Comparison of ENCODE assay signal across 24 cellular contexts in genomic region chr3:111796566-111796965, GRCh38.
DNase-seq lines count a peak whose midpoint lies in the region; ATAC-seq and TF ChIP-seq lines count a peak whose summit lies in the region.
"Had no signal": no experiment of that assay in that cellular context is flagged by ENCODE, and none has a peak within 500 bp of the region (broad histone marks: within the 10 kb centered on the region; RNA-seq: fewer than 3 reads in every experiment).

No MANE protein-coding gene starts in this region.

- H3K4me1 ChIP-seq in smooth muscle cell (ENCODE audit: low read depth): no peaks in the 10 kb centered on the region
- no peaks in the 10 kb centered on the region for H3K4me1 ChIP-seq in effector memory CD4-positive, alpha-beta T cell (ENCODE audit: control insufficient read depth, insufficient read depth, low read length, poor library complexity, severe bottlenecking)
- H3K4me1 ChIP-seq: BLaER1, Peyer's patch had no signal

- DNase-seq in NCI-H82 (lab: John Stamatoyannopoulos, UW): peak; percentile 91
- peak; percentile 82 for DNase-seq in WERI-Rb-1
- no peak for DNase-seq in smooth muscle cell (lab: John Stamatoyannopoulos, UW; ENCODE audit: unreplicated experiment)
- DNase-seq in CD4-positive, alpha-beta T cell: no peak
- no peak for DNase-seq in effector memory CD4-positive, alpha-beta T cell
- DNase-seq: ACHN; CD4-positive, alpha-beta memory T cell; DND-41; H9; HFFc6; KBM-7; NCI-H1092; NCI-H1436; NCI-H1930; NCI-H2227 treated with DMSO at 0.1 percent for 48 hours; NCI-H510A; NK-92 treated with Interleukin-12 subunit alpha and Interleukin-12 subunit beta, amount 100 ng/mL, for 24 hours; Peyer's patch had no signal

- no peaks in the 10 kb centered on the region for H3K27me3 Mint-ChIP-seq in nephron (ENCODE audit: low read depth)
- H3K27me3 Mint-ChIP-seq in CD4-positive, alpha-beta T cell: no peaks in the 10 kb centered on the region
- H3K27me3 Mint-ChIP-seq: CD4-positive, alpha-beta memory T cell had no signal

- POLR2A ChIA-PET in CD4-positive, alpha-beta T cell (lab: Charles Lee): no interaction called here

- ATAC-seq in HG03442 (IDR thresholded peaks at IDR 0.05; ENCODE audit: unreplicated experiment) (no peak), GM18873 (IDR thresholded peaks at IDR 0.05; ENCODE audit: low FRiP score, unreplicated experiment) (no peak)
- no peak for ATAC-seq in CD4-positive, alpha-beta T cell (ENCODE audit: poor library complexity)
- ATAC-seq: GM12878 had no signal

- CTCF ChIA-PET in CD4-positive, alpha-beta T cell (lab: Charles Lee): no interaction called here

- H3K36me3 Mint-ChIP-seq in nephron (ENCODE audit: low read depth): peaks cover 4% of the 10 kb centered on the region
- no peaks in the 10 kb centered on the region for H3K36me3 Mint-ChIP-seq in CD4-positive, alpha-beta T cell (ENCODE audit: low read depth)
- H3K36me3 Mint-ChIP-seq: CD4-positive, alpha-beta memory T cell had no signal

- TF ChIP-seq CTCF in WERI-Rb-1 (IDR thresholded peaks at IDR 0.05; ENCODE audit: low read depth, low read length) (no peak), nephron (IDR thresholded peaks at IDR 0.05; ENCODE audit: unreplicated experiment in 3 of 3) (no peak), smooth muscle cell (IDR thresholded peaks at IDR 0.05; ENCODE audit: borderline replicate concordance, insufficient read depth, poor library complexity, severe bottlenecking) (no peak)
- TF ChIP-seq CTCF in CD4-positive, alpha-beta T cell (IDR thresholded peaks at IDR 0.05): no peak

- H3K36me3 ChIP-seq in WERI-Rb-1 (no peaks in the 10 kb centered on the region), smooth muscle cell (ENCODE audit: low read depth) (no peaks in the 10 kb centered on the region)
- no peaks in the 10 kb centered on the region for H3K36me3 ChIP-seq in effector memory CD4-positive, alpha-beta T cell (ENCODE audit: control insufficient read depth, insufficient read depth, low read length)
- H3K36me3 ChIP-seq: BLaER1, Peyer's patch had no signal

- peak overlapping the region; percentile 21 for H2AFZ ChIP-seq in smooth muscle cell (ENCODE audit: low read depth)
- H2AFZ ChIP-seq: GM23248 had no signal

- H3K9ac ChIP-seq in smooth muscle cell (ENCODE audit: low read depth): no peak overlapping the region
- H3K9ac ChIP-seq: BLaER1, GM23248 had no signal

- H3K4me1 Mint-ChIP-seq in nephron: peaks cover 29% of the 10 kb centered on the region
- H3K4me1 Mint-ChIP-seq in CD4-positive, alpha-beta T cell (ENCODE audit: low read depth): no peaks in the 10 kb centered on the region
- H3K4me1 Mint-ChIP-seq: CD4-positive, alpha-beta memory T cell; H9 had no signal

- H3F3A ChIP-seq in smooth muscle cell (ENCODE audit: low read depth): peaks cover 7% of the 10 kb centered on the region

- peak overlapping the region; percentile 4 to 74 (median 28) for H3K27ac Mint-ChIP-seq in nephron
- no peak overlapping the region for H3K27ac Mint-ChIP-seq in CD4-positive, alpha-beta T cell
- H3K27ac Mint-ChIP-seq: CD4-positive, alpha-beta memory T cell; H9; HFFc6 had no signal

- H3K27me3 ChIP-seq in WERI-Rb-1 (ENCODE audit: insufficient read depth, low read depth, severe bottlenecking): no peaks in the 10 kb centered on the region
- H3K27me3 ChIP-seq in smooth muscle cell (ENCODE audit: low read depth): no peaks in the 10 kb centered on the region
- H3K27me3 ChIP-seq in CD4-positive, alpha-beta T cell (ENCODE audit: control insufficient read depth, insufficient read depth, low read length): no peaks in the 10 kb centered on the region
- no peaks in the 10 kb centered on the region for H3K27me3 ChIP-seq in effector memory CD4-positive, alpha-beta T cell (replicated peaks; ENCODE audit: control insufficient read depth, insufficient read depth, low read length, poor library complexity, severe bottlenecking)
- H3K27me3 ChIP-seq: BLaER1, Peyer's patch had no signal

- no peak overlapping the region for H3K4me2 ChIP-seq in smooth muscle cell
- H3K4me2 ChIP-seq: BLaER1 had no signal

- H3K79me2 ChIP-seq in smooth muscle cell (ENCODE audit: low read depth): no peaks in the 10 kb centered on the region

- no peaks in the 10 kb centered on the region for H3K9me3 Mint-ChIP-seq in nephron
- peaks cover 2% of the 10 kb centered on the region for H3K9me3 Mint-ChIP-seq in CD4-positive, alpha-beta T cell
- H3K9me3 Mint-ChIP-seq: H9, HFFc6 had no signal

- H3K9me3 ChIP-seq in WERI-Rb-1 (ENCODE audit: severe bottlenecking) (no peaks in the 10 kb centered on the region), smooth muscle cell (replicated peaks; ENCODE audit: low read depth) (no peaks in the 10 kb centered on the region)
- H3K9me3 ChIP-seq in CD4-positive, alpha-beta T cell (ENCODE audit: control insufficient read depth, low read length): no peaks in the 10 kb centered on the region
- H3K9me3 ChIP-seq in effector memory CD4-positive, alpha-beta T cell (ENCODE audit: control insufficient read depth, low read length): no peaks in the 10 kb centered on the region
- H3K9me3 ChIP-seq: BLaER1, Peyer's patch had no signal

- no peaks in the 10 kb centered on the region for H4K20me1 ChIP-seq in smooth muscle cell (ENCODE audit: low read depth)
- H4K20me1 ChIP-seq: BLaER1 had no signal

- H3K4me3 ChIP-seq in WERI-Rb-1 (ENCODE audit: low read depth, low read length) (no peak overlapping the region), smooth muscle cell (no peak overlapping the region)
- no peak overlapping the region for H3K4me3 ChIP-seq in effector memory CD4-positive, alpha-beta T cell (ENCODE audit: insufficient read depth, low read depth, low read length, poor library complexity, severe bottlenecking)
- H3K4me3 ChIP-seq: BLaER1, GM12878, GM23248, Peyer's patch had no signal

- H3K4me3 Mint-ChIP-seq in nephron: no peak overlapping the region
- no peak overlapping the region for H3K4me3 Mint-ChIP-seq in CD4-positive, alpha-beta T cell
- H3K4me3 Mint-ChIP-seq: CD4-positive, alpha-beta memory T cell; H9; HFFc6 had no signal

- WGBS in smooth muscle cell (ENCODE audit: low lambda C conversion rate): 81% methylated on average over 3 of the region's 3 CpGs

- intact Hi-C loops in CD4-positive, alpha-beta T cell (cut with DNase I, micrococcal nuclease): no loop called here

- H3K27ac ChIP-seq in WERI-Rb-1 (peak overlapping the region; percentile 51), smooth muscle cell (ENCODE audit: low read depth) (peak overlapping the region; percentile 13)
- H3K27ac ChIP-seq in CD4-positive, alpha-beta T cell (ENCODE audit: low read depth, low read length): no peak overlapping the region
- no peak overlapping the region for H3K27ac ChIP-seq in effector memory CD4-positive, alpha-beta T cell (ENCODE audit: insufficient read depth, low read length, poor library complexity, severe bottlenecking)
- H3K27ac ChIP-seq: BLaER1, GM23248, Peyer's patch had no signal

Comparison
In these comparisons a context has a peak if more than half of its experiments do, and no peak if none do; other contexts are left out.
1. DNase-seq: peak in NCI-H82 (single experiment) and WERI-Rb-1 (single experiment); none in smooth muscle cell (single experiment), CD4-positive, alpha-beta T cell (0 of 10) and effector memory CD4-positive, alpha-beta T cell (0 of 3).
2. H3K27ac ChIP-seq: peak in WERI-Rb-1 (single experiment) and smooth muscle cell (single experiment); none in CD4-positive, alpha-beta T cell (single experiment) and effector memory CD4-positive, alpha-beta T cell (single experiment).